28 cellular contexts compared by ENCODE assay signal in the genomic region with DNA sequence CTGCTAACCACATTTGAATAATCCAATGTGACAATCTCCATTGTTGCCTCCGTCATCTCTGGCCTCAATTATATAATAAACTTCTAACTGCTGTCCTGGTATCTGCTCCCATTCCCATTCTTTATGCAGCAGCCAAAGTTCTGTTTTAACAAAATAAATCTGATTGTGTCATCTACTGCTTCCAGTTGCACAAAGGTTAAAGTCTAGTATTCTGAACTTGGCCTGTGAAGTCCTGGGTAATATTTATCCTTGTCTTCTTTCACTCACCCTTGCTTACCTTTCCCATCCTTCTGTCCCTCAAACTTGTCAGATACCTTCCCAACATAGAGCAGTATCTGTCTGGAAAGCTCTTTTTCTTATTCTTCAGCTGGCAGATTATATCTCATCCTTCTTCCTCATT.
"Had no signal": no experiment of that assay in that cellular context is flagged by ENCODE, and none has a peak within 500 bp of the region (broad histone marks: within the 10 kb centered on the region; RNA-seq: fewer than 3 reads in every experiment).

No MANE protein-coding gene starts in this region.

- H3K36me3 ChIP-seq: ascending aorta, MG63, SJCRH30 had no signal

- DNase-seq: activated CD4-positive, alpha-beta T cell treated with anti-CD3 and anti-CD28 coated beads for 36 hours; activated CD4-positive, alpha-beta T cell treated with anti-CD3 and anti-CD28 coated beads, Interleukin-2, amount 10 ng/mL, durations not matched to agents 7 days and 5 days; activated CD4-positive, alpha-beta T cell treated with anti-CD3 and anti-CD28 coated beads, Interleukin-2, amount 50 U/mL, for 48 hours; activated CD8-positive, alpha-beta T cell treated with anti-CD3 and anti-CD28 coated beads, Interleukin-2, amount 10 ng/mL, durations not matched to agents 7 days and 5 days; activated gamma-delta T cell; activated naive CD4-positive, alpha-beta T cell treated with Interleukin-2 at 50 U/mL for 16 hours; activated naive CD8-positive, alpha-beta T cell treated with anti-CD3 and anti-CD28 coated beads, Interleukin-2, amount 10 ng/mL, durations not matched to agents 7 days and 5 days; activated T-cell treated with anti-CD3 and anti-CD28 coated beads, Interleukin-2, amount 50 U/mL, for 24 hours; amygdala; Kasumi-1; KG1; NCI-H1048; NCI-H1105 treated with DMSO at 0.1 percent for 48 hours; NCI-H1436; NCI-H1694; NCI-H1930; NCI-H2081 treated with DMSO at 0.1 percent for 48 hours; NCI-H226; NCI-H446 treated with DMSO at 0.1 percent for 48 hours; NCI-H524 treated with DMSO at 0.1 percent for 48 hours; SHP77; SJCRH30 had no signal

- H3K4me3 Mint-ChIP-seq: activated CD4-positive, alpha-beta T cell treated with anti-CD3 and anti-CD28 coated beads for 36 hours; activated CD4-positive, alpha-beta T cell treated with anti-CD3 and anti-CD28 coated beads, Interleukin-2, amount 10 ng/mL, durations not matched to agents 7 days and 5 days; activated CD8-positive, alpha-beta T cell treated with anti-CD3 and anti-CD28 coated beads, Interleukin-2, amount 10 ng/mL, durations not matched to agents 7 days and 5 days; activated naive CD4-positive, alpha-beta T cell treated with anti-CD3 and anti-CD28 coated beads, Interleukin-2, amount 50 U/mL, for 24 hours; activated naive CD8-positive, alpha-beta T cell treated with anti-CD3 and anti-CD28 coated beads, Interleukin-2, amount 10 ng/mL, durations not matched to agents 7 days and 5 days; activated T-cell treated with anti-CD3 and anti-CD28 coated beads, Interleukin-2, amount 50 U/mL, for 24 hours had no signal

- H3K4me1 ChIP-seq: ascending aorta, SJCRH30 had no signal

- H3K36me3 Mint-ChIP-seq: activated naive CD4-positive, alpha-beta T cell treated with anti-CD3 and anti-CD28 coated beads, Interleukin-2, amount 50 U/mL, for 24 hours; activated naive CD8-positive, alpha-beta T cell treated with anti-CD3 and anti-CD28 coated beads, Interleukin-2, amount 10 ng/mL, durations not matched to agents 7 days and 5 days had no signal

- H3K27ac ChIP-seq: ascending aorta, SJCRH30, SK-N-MC had no signal

- H3K4me3 ChIP-seq: ascending aorta, MG63, SJCRH30, SK-N-MC had no signal

- H3K27me3 ChIP-seq: ascending aorta, MG63, SJCRH30 had no signal

- H3K9me3 Mint-ChIP-seq: activated CD4-positive, alpha-beta T cell treated with anti-CD3 and anti-CD28 coated beads, Interleukin-2, amount 10 ng/mL, durations not matched to agents 7 days and 5 days; activated naive CD4-positive, alpha-beta T cell treated with anti-CD3 and anti-CD28 coated beads, Interleukin-2, amount 50 U/mL, for 24 hours; activated naive CD8-positive, alpha-beta T cell treated with anti-CD3 and anti-CD28 coated beads, Interleukin-2, amount 10 ng/mL, durations not matched to agents 7 days and 5 days; activated T-cell treated with anti-CD3 and anti-CD28 coated beads, Interleukin-2, amount 50 U/mL, for 24 hours; activated T-helper 2 cell treated with anti-CD3 and anti-CD28 coated beads, Interferon-gamma antibody, Interleukin-2, Interleukin-4, amounts not matched to agents 10 μg/mL and 5 μg/mL and 100 μg/mL, durations not matched to agents 14 hours and 24 hours and 36 hours had no signal

- H3K9me3 ChIP-seq: ascending aorta, MG63, SJCRH30 had no signal

- H3K27ac Mint-ChIP-seq: activated CD4-positive, alpha-beta T cell treated with anti-CD3 and anti-CD28 coated beads for 36 hours; activated CD4-positive, alpha-beta T cell treated with anti-CD3 and anti-CD28 coated beads, Interleukin-2, amount 10 ng/mL, durations not matched to agents 7 days and 5 days; activated CD8-positive, alpha-beta T cell treated with anti-CD3 and anti-CD28 coated beads, Interleukin-2, amount 10 ng/mL, durations not matched to agents 7 days and 5 days; activated naive CD4-positive, alpha-beta T cell treated with anti-CD3 and anti-CD28 coated beads, Interleukin-2, amount 50 U/mL, for 24 hours; activated naive CD8-positive, alpha-beta T cell treated with anti-CD3 and anti-CD28 coated beads, Interleukin-2, amount 10 ng/mL, durations not matched to agents 7 days and 5 days; activated T-cell treated with anti-CD3 and anti-CD28 coated beads, Interleukin-2, amount 50 U/mL, for 24 hours; activated T-helper 2 cell treated with anti-CD3 and anti-CD28 coated beads, Interferon-gamma antibody, Interleukin-2, Interleukin-4, amounts not matched to agents 10 μg/mL and 5 μg/mL and 100 μg/mL, durations not matched to agents 14 hours and 24 hours and 36 hours had no signal

- ATAC-seq: activated CD4-positive, alpha-beta T cell treated with anti-CD3 and anti-CD28 coated beads for 36 hours; activated CD8-positive, alpha-beta T cell treated with anti-CD3 and anti-CD28 coated beads, Interleukin-2, amount 10 ng/mL, durations not matched to agents 7 days and 5 days; Panc1 had no signal
